Comparison of ENCODE assay signal across 8 cellular contexts in genomic region chrX:140762061-140762460, GRCh38. TPM values are rescaled to one million over a fixed set of nuclear protein-coding genes. Genes with fewer than 3 reads are reported as not detected.
A peak's percentile ranks its signal among the peaks of the same experiment; 100 is the strongest.
DNase-seq lines count a peak whose midpoint lies in the region; ATAC-seq and TF ChIP-seq lines count a peak whose summit lies in the region.

No MANE protein-coding gene starts in this region.

- ATAC-seq in GM18870 (IDR thresholded peaks at IDR 0.05; ENCODE audit: unreplicated experiment) = peak; percentile 93
- ATAC-seq in HG03175 (IDR thresholded peaks at IDR 0.05; ENCODE audit: unreplicated experiment) = peak; percentile 83
- ATAC-seq in left lung = peak; percentile 73
- peak in 1 of 2 donors; percentile 74 for ATAC-seq in upper lobe of left lung (ENCODE audit: low FRiP score in 2 of 2)

- H3K9me2 ChIP-seq in PC-9 (ENCODE audit: insufficient read depth) = no peaks in the 10 kb centered on the region

- no peak for TF ChIP-seq EP300 in upper lobe of left lung (IDR thresholded peaks at IDR 0.05)

- intact Hi-C loops in Calu3 (cut with micrococcal nuclease; ENCODE audit: unreplicated experiment) = no loop called here
- intact Hi-C loops in PC-9 (cut with micrococcal nuclease; ENCODE audit: unreplicated experiment) = no loop called here
- intact Hi-C loops in colonic mucosa (cut with DNase I) = no loop called here
- intact Hi-C loops in left lung (cut with DNase I) = no loop called here

- H3K27ac Mint-ChIP-seq in Calu3 (ENCODE audit: unreplicated experiment) = no peak overlapping the region

- no peaks in the 10 kb centered on the region for H3K4me1 Mint-ChIP-seq in Calu3 (ENCODE audit: low read depth, unreplicated experiment)

- H3K36me3 ChIP-seq in PC-9 (ENCODE audit: low read depth) (no peaks in the 10 kb centered on the region), colonic mucosa (no peaks in the 10 kb centered on the region), left lung (no peaks in the 10 kb centered on the region), upper lobe of left lung (no peaks in the 10 kb centered on the region)

- BruUV-seq in Calu3 (replicated peaks; lab: Mats Ljungman, UMichigan) (no TSS peak), PC-9 (replicated peaks; lab: Mats Ljungman, UMichigan) (no TSS peak)

- H2AFZ ChIP-seq in PC-9 = no peak overlapping the region

- no peak for TF ChIP-seq POLR2A in upper lobe of left lung (IDR thresholded peaks at IDR 0.05)

- 1 to 5% methylated on average over 7 of the region's 7 CpGs for WGBS in upper lobe of left lung, 2 donors

- DNase-seq in Calu3 = peak; percentile 26
- peak in 1 of 2 experiments; percentile 23 for DNase-seq in PC-9
- peak; percentile 32 for DNase-seq in colonic mucosa
- DNase-seq in left lung = no peak
- peak in 1 of 2 donors; percentile 22 for DNase-seq in upper lobe of left lung
- no peak for DNase-seq in activated gamma-delta T cell treated with Interleukin-2 at 50 U/mL for 16 hours

- CTCF ChIA-PET in Calu3 (lab: Charles Lee) = interaction anchor here (0.6 kb wide), 1 partner anchor 987 kb away, joined by 5 read pairs; no protein-coding TSS in a partner anchor
- CTCF ChIA-PET in PC-9 (lab: Charles Lee) = interaction anchor here (0.6 kb wide), 1 partner anchor 645 kb away, joined by 6 read pairs; no protein-coding TSS in a partner anchor

- H3K4me3 Mint-ChIP-seq in Calu3 (ENCODE audit: low read depth, unreplicated experiment) = no peak overlapping the region

- H3K9me3 Mint-ChIP-seq in Calu3 (ENCODE audit: low read depth, unreplicated experiment) = peaks cover 2% of the 10 kb centered on the region

- POLR2A ChIA-PET in PC-9 (lab: Charles Lee; ENCODE audit: unreplicated experiment) = no interaction called here

- H3K36me3 Mint-ChIP-seq in Calu3 (ENCODE audit: insufficient read depth, unreplicated experiment) = no peaks in the 10 kb centered on the region

- H3K27me3 Mint-ChIP-seq in Calu3 (ENCODE audit: unreplicated experiment) = no peaks in the 10 kb centered on the region

- H3K4me1 ChIP-seq in PC-9 (replicated peaks; ENCODE audit: insufficient read depth) (no peaks in the 10 kb centered on the region), colonic mucosa (no peaks in the 10 kb centered on the region), left lung (no peaks in the 10 kb centered on the region), upper lobe of left lung (no peaks in the 10 kb centered on the region)

- no peaks in the 10 kb centered on the region for H4K20me1 ChIP-seq in PC-9 (ENCODE audit: insufficient read depth)

- H3K9ac ChIP-seq in colonic mucosa (ENCODE audit: low read depth in 2 of 2, low read length in 2 of 2) = no peak overlapping the region

- H3K9me3 ChIP-seq in PC-9 (ENCODE audit: insufficient read depth, low read depth) (no peaks in the 10 kb centered on the region), colonic mucosa (no peaks in the 10 kb centered on the region), left lung (no peaks in the 10 kb centered on the region), upper lobe of left lung (no peaks in the 10 kb centered on the region)

- no peak overlapping the region for H3K27ac ChIP-seq in PC-9
- no peak overlapping the region for H3K27ac ChIP-seq in colonic mucosa
- no peak overlapping the region for H3K27ac ChIP-seq in left lung
- no peak overlapping the region for H3K27ac ChIP-seq in upper lobe of left lung

- TF ChIP-seq CTCF in Calu3 (IDR thresholded peaks at IDR 0.05; ENCODE audit: unreplicated experiment) (no peak), PC-9 (conservative IDR thresholded peaks at IDR 0.05) (peak; percentile 86), colonic mucosa (IDR thresholded peaks at IDR 0.05) (peak; percentile 64), left lung (IDR thresholded peaks at IDR 0.05) (peak; percentile 38 to 60), upper lobe of left lung (IDR thresholded peaks at IDR 0.05) (peak in 5 of 6 experiments; percentile 32 to 68 (median 51))

- H3K4me3 ChIP-seq in PC-9 (no peak overlapping the region), colonic mucosa (no peak overlapping the region), left lung (no peak overlapping the region), upper lobe of left lung (no peak overlapping the region)

- H3K4me2 ChIP-seq in PC-9 = no peak overlapping the region

- no peaks in the 10 kb centered on the region for H3F3A ChIP-seq in PC-9 (ENCODE audit: insufficient read depth, low read depth)

- H3K27me3 ChIP-seq in PC-9 (ENCODE audit: insufficient read depth, low read depth) (no peaks in the 10 kb centered on the region), colonic mucosa (peaks cover 11% of the 10 kb centered on the region), left lung (peaks cover 3 to 24% of the 10 kb centered on the region in 2 donors), upper lobe of left lung (peaks cover 0 to 10% (median 0%) of the 10 kb centered on the region in 4 donors)

- H3K79me2 ChIP-seq in PC-9 (ENCODE audit: low read depth) = no peaks in the 10 kb centered on the region

RNA-seq across cellular contexts. Expression of gene LINC00632, which starts 52.5 kb away (rescaled TPM):
- total RNA-seq in Calu3 (2022) = not detected in 2 replicates
- total RNA-seq in PC-9 (2021) = 0.20 and 0.46 TPM in 2 replicates
- total RNA-seq in colonic mucosa = 10 to 100 TPM; 12.1 to 27.3 TPM
- total RNA-seq in left lung = 100 to 1,000 TPM; 159 to 458 TPM
- 100 to 1,000 TPM in 1 of 6 donors, 10 to 100 TPM in 5; 18.3 to 175 (median 30.5) TPM for total RNA-seq in upper lobe of left lung

Comparison
In these comparisons a context has a peak if more than half of its experiments do, and no peak if none do; other contexts are left out.
1. DNase-seq: peak in Calu3 (single experiment) and colonic mucosa (single experiment); none in left lung (0 of 2) and activated gamma-delta T cell treated with Interleukin-2 at 50 U/mL for 16 hours (single experiment).